Comparison of ENCODE assay signal across 29 cellular contexts in genomic region chr16:79867425-79867997, GRCh38.
"Had no signal": no experiment of that assay in that cellular context is flagged by ENCODE, and none has a peak within 500 bp of the region (broad histone marks: within the 10 kb centered on the region; RNA-seq: fewer than 3 reads in every experiment).

No MANE protein-coding gene starts in this region.

- H3K36me3 ChIP-seq: stomach, suprapubic skin, thoracic aorta, thyroid gland, tibial artery, tibial nerve, transverse colon, upper lobe of left lung, upper lobe of right lung, uterus, vagina had no signal

- H3K9me3 Mint-ChIP-seq: stimulated activated effector memory CD8-positive, alpha-beta T cell treated with anti-CD3 and anti-CD28 coated beads, Interleukin-12 subunit alpha, Interleukin-12 subunit beta, amount 100 ng/mL, for 72 hours; stimulated activated naive B cell treated with anti-CD40 and anti-IgM and Interleukin-4, amounts not matched to agents 10 μg/mL and 1 μg/mL and 100 μg/mL, for 72 hours; type B pancreatic cell had no signal

- ATAC-seq: stimulated activated effector memory CD8-positive, alpha-beta T cell treated with anti-CD3 and anti-CD28 coated beads, Interleukin-12 subunit alpha, Interleukin-12 subunit beta, amount 100 ng/mL, for 72 hours; stimulated activated memory B cell treated with anti-CD40 and anti-IgM and Interleukin-4, amounts not matched to agents 10 μg/mL and 1 μg/mL and 100 μg/mL, for 72 hours; stimulated activated naive B cell treated with anti-CD40 and anti-IgM and Interleukin-4, amounts not matched to agents 10 μg/mL and 1 μg/mL and 100 μg/mL, for 72 hours; stimulated activated naive CD8-positive, alpha-beta T cell treated with anti-CD3 and anti-CD28 coated beads, Interleukin-15, amount 100 ng/mL, for 72 hours; stimulated activated naive CD8-positive, alpha-beta T cell treated with anti-CD3 and anti-CD28 coated beads, Interleukin-15, Interleukin-2, amounts not matched to agents 100 U/mL and 50 U/mL, for 24 hours; upper lobe of right lung had no signal

- H3K4me1 ChIP-seq: stomach, suprapubic skin, testis, thyroid gland, tibial artery, tibial nerve, transverse colon, upper lobe of left lung, upper lobe of right lung, uterus, vagina had no signal

- H3K36me3 Mint-ChIP-seq: stimulated activated effector memory CD8-positive, alpha-beta T cell treated with anti-CD3 and anti-CD28 coated beads, Interleukin-12 subunit alpha, Interleukin-12 subunit beta, amount 100 ng/mL, for 72 hours; stimulated activated memory B cell treated with anti-CD40 and anti-IgM and Interleukin-4, amounts not matched to agents 10 μg/mL and 1 μg/mL and 100 μg/mL, for 72 hours; stimulated activated naive B cell treated with anti-CD40 and anti-IgM and Interleukin-4, amounts not matched to agents 10 μg/mL and 1 μg/mL and 100 μg/mL, for 72 hours; type B pancreatic cell had no signal

- H3K27me3 Mint-ChIP-seq: stimulated activated memory B cell treated with anti-CD40 and anti-IgM and Interleukin-4, amounts not matched to agents 10 μg/mL and 1 μg/mL and 100 μg/mL, for 72 hours; stimulated activated naive B cell treated with anti-CD40 and anti-IgM and Interleukin-4, amounts not matched to agents 10 μg/mL and 1 μg/mL and 100 μg/mL, for 72 hours; stimulated activated naive CD8-positive, alpha-beta T cell treated with anti-CD3 and anti-CD28 coated beads, Interleukin-15, amount 100 ng/mL, for 72 hours had no signal

- H3K4me3 ChIP-seq: stomach, suprapubic skin, testis, thoracic aorta, thyroid gland, tibial artery, tibial nerve, transverse colon, upper lobe of left lung, upper lobe of right lung, uterus, vagina had no signal

- DNase-seq: stimulated activated CD4-positive, alpha-beta T cell treated with anti-CD3 and anti-CD28 coated beads, Interleukin-2, amount 100 ng/mL, for 48 hours; stimulated activated CD4-positive, alpha-beta T cell treated with anti-CD3 and anti-CD28 coated beads, Interleukin-4, amount 100 ng/mL, for 1 hour; stimulated activated CD4-positive, alpha-beta T cell treated with anti-CD3 and anti-CD28 coated beads, Interleukin-4, amount 100 ng/mL, for 24 hours; stimulated activated CD4-positive, alpha-beta T cell treated with anti-CD3 and anti-CD28 coated beads, Interleukin-4, amount 100 ng/mL, for 4 hours; stimulated activated CD8-positive, alpha-beta memory T cell treated with anti-CD3 and anti-CD28 coated beads, Interleukin-4, amount 100 ng/mL, for 48 hours; stimulated activated naive B cell treated with anti-CD40 and anti-IgM and Interleukin-4, amounts not matched to agents 10 μg/mL and 1 μg/mL and 100 μg/mL, for 72 hours; stimulated activated naive CD4-positive, alpha-beta T cell; stimulated activated naive CD4-positive, alpha-beta T cell treated with Interleukin-2 at 50 U/mL for 16 hours; stimulated activated naive CD8-positive, alpha-beta T cell treated with anti-CD3 and anti-CD28 coated beads, Interleukin-15, amount 100 ng/mL, for 72 hours; stimulated activated naive CD8-positive, alpha-beta T cell treated with anti-CD3 and anti-CD28 coated beads, Interleukin-15, Interleukin-2, amounts not matched to agents 100 U/mL and 50 U/mL, for 24 hours; stomach; substantia nigra; testis; thyroid gland; tibial artery; transverse colon; trophoblast cell; upper lobe of left lung; upper lobe of right lung; uterus had no signal

- H3K4me3 Mint-ChIP-seq: stimulated activated effector memory CD8-positive, alpha-beta T cell treated with anti-CD3 and anti-CD28 coated beads, Interleukin-12 subunit alpha, Interleukin-12 subunit beta, amount 100 ng/mL, for 72 hours; stimulated activated memory B cell treated with anti-CD40 and anti-IgM and Interleukin-4, amounts not matched to agents 10 μg/mL and 1 μg/mL and 100 μg/mL, for 72 hours; stimulated activated naive B cell treated with anti-CD40 and anti-IgM and Interleukin-4, amounts not matched to agents 10 μg/mL and 1 μg/mL and 100 μg/mL, for 72 hours; stimulated activated naive CD8-positive, alpha-beta T cell treated with anti-CD3 and anti-CD28 coated beads, Interleukin-15, amount 100 ng/mL, for 72 hours; stimulated activated naive CD8-positive, alpha-beta T cell treated with anti-CD3 and anti-CD28 coated beads, Interleukin-15, Interleukin-2, amounts not matched to agents 100 ng/mL and 50 ng/mL, for 24 hours; type B pancreatic cell had no signal

- FAIRE-seq: urothelium cell line had no signal

- H3K4me1 Mint-ChIP-seq: stimulated activated effector memory CD8-positive, alpha-beta T cell treated with anti-CD3 and anti-CD28 coated beads, Interleukin-12 subunit alpha, Interleukin-12 subunit beta, amount 100 ng/mL, for 72 hours; stimulated activated memory B cell treated with anti-CD40 and anti-IgM and Interleukin-4, amounts not matched to agents 10 μg/mL and 1 μg/mL and 100 μg/mL, for 72 hours; stimulated activated naive B cell treated with anti-CD40 and anti-IgM and Interleukin-4, amounts not matched to agents 10 μg/mL and 1 μg/mL and 100 μg/mL, for 72 hours; stimulated activated naive CD8-positive, alpha-beta T cell treated with anti-CD3 and anti-CD28 coated beads, Interleukin-15, amount 100 ng/mL, for 72 hours had no signal

- H3K9me3 ChIP-seq: stomach, suprapubic skin, testis, thoracic aorta, thyroid gland, tibial artery, tibial nerve, transverse colon, upper lobe of left lung, upper lobe of right lung, uterus, vagina had no signal

- H3K27ac Mint-ChIP-seq: stimulated activated effector memory CD8-positive, alpha-beta T cell treated with anti-CD3 and anti-CD28 coated beads, Interleukin-12 subunit alpha, Interleukin-12 subunit beta, amount 100 ng/mL, for 72 hours; stimulated activated memory B cell treated with anti-CD40 and anti-IgM and Interleukin-4, amounts not matched to agents 10 μg/mL and 1 μg/mL and 100 μg/mL, for 72 hours; stimulated activated naive B cell treated with anti-CD40 and anti-IgM and Interleukin-4, amounts not matched to agents 10 μg/mL and 1 μg/mL and 100 μg/mL, for 72 hours; stimulated activated naive CD8-positive, alpha-beta T cell treated with anti-CD3 and anti-CD28 coated beads, Interleukin-15, amount 100 ng/mL, for 72 hours; stimulated activated naive CD8-positive, alpha-beta T cell treated with anti-CD3 and anti-CD28 coated beads, Interleukin-15, Interleukin-2, amounts not matched to agents 100 ng/mL and 50 ng/mL, for 24 hours; type B pancreatic cell had no signal

- H3K27ac ChIP-seq: stomach, suprapubic skin, testis, thoracic aorta, thyroid gland, tibial artery, tibial nerve, transverse colon, upper lobe of left lung, upper lobe of right lung, uterus, vagina had no signal

- H3K27me3 ChIP-seq: stomach, suprapubic skin, testis, thyroid gland, tibial artery, tibial nerve, transverse colon, upper lobe of left lung, uterus, vagina had no signal
